In the genomic region with DNA sequence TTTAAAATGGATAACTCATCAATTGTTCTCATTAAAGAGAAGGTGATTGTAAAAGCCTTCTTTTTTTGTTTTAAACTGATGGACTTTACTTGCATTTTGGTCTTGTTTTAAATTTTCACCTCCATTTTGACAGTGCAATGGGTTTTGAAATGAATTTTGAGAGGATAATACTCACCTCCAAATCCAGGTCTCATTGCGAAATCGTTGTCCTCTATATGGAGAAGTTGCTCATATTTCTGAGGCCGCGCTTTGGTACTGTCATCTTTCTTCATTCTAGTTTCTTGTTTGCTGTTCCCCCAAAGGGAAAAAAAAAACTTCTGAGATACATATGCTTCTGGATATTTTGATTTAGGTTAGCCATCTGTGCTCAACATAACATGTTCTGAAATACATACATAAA, we compare ENCODE assay signal across 8 cellular contexts. TPM values are rescaled to one million over a fixed set of nuclear protein-coding genes. Genes with fewer than 3 reads are reported as not detected.
"Had no signal": no experiment of that assay in that cellular context is flagged by ENCODE, and none has a peak within 500 bp of the region (broad histone marks: within the 10 kb centered on the region; RNA-seq: fewer than 3 reads in every experiment).

No MANE protein-coding gene starts in this region.

- FAIRE-seq: H54, HTR-8/SVneo had no signal

- H3K27ac ChIP-seq: GM23248 had no signal

- H2AFZ ChIP-seq: GM23248 had no signal

- H3K9ac ChIP-seq: GM23248 had no signal

- DNase-seq: GM23248, GOT3, H9, HCEC 1CT, KG1 had no signal

- H3K4me3 ChIP-seq: GM23248 had no signal

RNA-seq across cellular contexts. Expression of gene GABRR3, which starts 9.7 kb away (rescaled TPM):
- total RNA-seq: GM23248, H9, HT-29 had no signal
- polyA plus RNA-seq: GM23248 had no signal
